9 cellular contexts compared by ENCODE assay signal in the genomic region with DNA sequence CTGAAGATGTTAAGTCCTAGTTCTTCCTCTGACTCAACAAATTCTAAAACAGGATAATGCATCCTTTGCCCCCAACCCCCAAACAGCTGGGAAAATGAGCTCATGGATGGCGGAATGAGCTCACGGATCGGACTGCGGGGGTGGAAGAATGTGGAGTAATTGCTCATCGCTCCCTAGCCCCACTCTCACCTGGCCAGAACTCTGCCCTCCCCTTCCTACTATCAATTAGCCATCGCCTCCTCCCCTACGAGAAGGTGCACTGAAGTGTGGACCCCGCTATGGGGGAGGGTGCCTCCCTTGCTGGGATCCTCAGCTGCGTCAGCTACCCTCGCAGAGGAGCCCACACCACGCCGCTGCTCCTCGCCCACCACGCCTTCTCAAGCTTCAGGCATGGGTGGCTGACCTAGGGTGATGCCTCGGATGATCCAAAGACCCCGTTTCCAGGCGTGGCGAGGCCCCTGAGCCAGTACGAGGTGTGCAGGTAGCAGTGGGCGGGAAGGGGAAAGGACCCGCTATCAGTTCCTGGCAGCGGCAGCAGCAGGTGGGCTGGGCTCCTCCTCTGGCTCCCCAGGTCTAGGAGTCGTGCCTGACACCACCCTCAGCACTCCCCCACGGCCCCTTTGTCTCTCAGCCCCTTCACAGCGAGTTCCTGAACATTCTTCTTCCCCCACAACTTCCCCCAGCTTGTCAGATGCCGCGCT.
DNase-seq lines count a peak whose midpoint lies in the region; ATAC-seq lines count a peak whose summit lies in the region.
"Had no signal": no experiment of that assay in that cellular context is flagged by ENCODE, and none has a peak within 500 bp of the region (broad histone marks: within the 10 kb centered on the region; RNA-seq: fewer than 3 reads in every experiment).

No MANE protein-coding gene starts in this region.

- H3K4me3 Mint-ChIP-seq in activated CD4-positive, alpha-beta memory T cell treated with anti-CD3 and anti-CD28 coated beads, Interleukin-2, amount 10 ng/mL, durations not matched to agents 7 days and 5 days = peak overlapping the region; percentile 45

- H3F3A ChIP-seq in GM23248 (ENCODE audit: insufficient read depth) = no peaks in the 10 kb centered on the region

- ATAC-seq in GM19463 (IDR thresholded peaks at IDR 0.05; ENCODE audit: unreplicated experiment) (no peak), HG02885 (IDR thresholded peaks at IDR 0.05; ENCODE audit: poor library complexity, unreplicated experiment) (no peak), HG02571 (IDR thresholded peaks at IDR 0.05; ENCODE audit: unreplicated experiment) (no peak)

- H3K4me1 ChIP-seq in GM23248 (ENCODE audit: insufficient read depth) = no peaks in the 10 kb centered on the region

- H3K36me3 Mint-ChIP-seq in activated CD4-positive, alpha-beta memory T cell treated with anti-CD3 and anti-CD28 coated beads, Interleukin-2, amount 10 ng/mL, durations not matched to agents 7 days and 5 days (ENCODE audit: low read depth) = peaks cover 24% of the 10 kb centered on the region

- H3K9me3 ChIP-seq in GM23248 (ENCODE audit: low read depth) = no peaks in the 10 kb centered on the region
- H3K9me3 ChIP-seq: testis had no signal

- H4K20me1 ChIP-seq in GM23248 (ENCODE audit: insufficient read depth) = no peaks in the 10 kb centered on the region

- H3K36me3 ChIP-seq in GM23248 (ENCODE audit: low read depth) = no peaks in the 10 kb centered on the region

- no peak overlapping the region for H3K4me3 ChIP-seq in GM23248

- no peak overlapping the region for H3K9ac ChIP-seq in GM23248

- no peaks in the 10 kb centered on the region for H3K79me2 ChIP-seq in GM23248 (ENCODE audit: insufficient read depth)

- POLR2A ChIA-PET in activated CD4-positive, alpha-beta memory T cell treated with anti-CD3 and anti-CD28 coated beads, Interleukin-2, amount 10 ng/mL, durations not matched to agents 7 days and 5 days (lab: Charles Lee) = interaction anchor here (0.8 to 2.2 kb wide), 8 partner anchors 11 to 308 kb away, joined by 3 to 7 read pairs (median 3); no protein-coding TSS in a partner anchor

- 92 to 96% methylated on average over 25 to 27 of the region's 27 CpGs for WGBS in GM23248 (ENCODE audit: low coverage in 1 of 2, low lambda C conversion rate in 2 of 2, missing lambda C conversion rate in 2 of 2), 2 experiments

- H3K4me2 ChIP-seq in GM23248 (ENCODE audit: unreplicated experiment) = no peak overlapping the region

- in situ Hi-C loops in GM23248 (cut with MboI) = no loop called here

- H3K9me3 Mint-ChIP-seq in activated CD4-positive, alpha-beta memory T cell treated with anti-CD3 and anti-CD28 coated beads, Interleukin-2, amount 10 ng/mL, durations not matched to agents 7 days and 5 days = no peaks in the 10 kb centered on the region

- no peak overlapping the region for H3K27ac Mint-ChIP-seq in activated CD4-positive, alpha-beta memory T cell treated with anti-CD3 and anti-CD28 coated beads, Interleukin-2, amount 10 ng/mL, durations not matched to agents 7 days and 5 days

- H2AFZ ChIP-seq in GM23248 = no peak overlapping the region

- no peaks in the 10 kb centered on the region for H3K9me2 ChIP-seq in GM23248 (ENCODE audit: insufficient read depth)

- H3K27ac ChIP-seq in GM23248 = no peak overlapping the region

- DNase-seq in GM23248 (peak; percentile 6), fibroblast of peridontal ligament (ENCODE audit: extremely low read depth) (peak; percentile 24), SK-N-DZ (ENCODE audit: low spot score) (no peak)
- no peak for DNase-seq in activated CD4-positive, alpha-beta memory T cell treated with anti-CD3 and anti-CD28 coated beads, Interleukin-2, amount 10 ng/mL, durations not matched to agents 7 days and 5 days
- DNase-seq in stimulated activated CD4-positive, alpha-beta T cell treated with anti-CD3 and anti-CD28 coated beads, Interleukin-15, amount 100 ng/mL, for 24 hours = peak; percentile 42
- DNase-seq: testis had no signal

- no peaks in the 10 kb centered on the region for H3K27me3 ChIP-seq in GM23248 (replicated peaks; ENCODE audit: insufficient read depth)
- H3K27me3 ChIP-seq: testis had no signal

- CTCF ChIA-PET in activated CD4-positive, alpha-beta memory T cell treated with anti-CD3 and anti-CD28 coated beads, Interleukin-2, amount 10 ng/mL, durations not matched to agents 7 days and 5 days (lab: Charles Lee) = interaction anchor here (0.8 to 1.4 kb wide), 4 partner anchors 23 to 112 kb away, joined by 3 to 5 read pairs (median 3); no protein-coding TSS in a partner anchor

- H3K4me1 Mint-ChIP-seq in activated CD4-positive, alpha-beta memory T cell treated with anti-CD3 and anti-CD28 coated beads, Interleukin-2, amount 10 ng/mL, durations not matched to agents 7 days and 5 days = peaks cover 15% of the 10 kb centered on the region

- H3K27me3 Mint-ChIP-seq in activated CD4-positive, alpha-beta memory T cell treated with anti-CD3 and anti-CD28 coated beads, Interleukin-2, amount 10 ng/mL, durations not matched to agents 7 days and 5 days = no peaks in the 10 kb centered on the region

Comparison
In these comparisons a context has a peak if more than half of its experiments do, and no peak if none do; other contexts are left out.
1. DNase-seq: peak in GM23248 (single experiment), fibroblast of peridontal ligament (single experiment) and stimulated activated CD4-positive, alpha-beta T cell treated with anti-CD3 and anti-CD28 coated beads, Interleukin-15, amount 100 ng/mL, for 24 hours (single experiment); none in activated CD4-positive, alpha-beta memory T cell treated with anti-CD3 and anti-CD28 coated beads, Interleukin-2, amount 10 ng/mL, durations not matched to agents 7 days and 5 days (single experiment) and SK-N-DZ (single experiment).